ENCODE assay signal across 14 cellular contexts in the genomic region with DNA sequence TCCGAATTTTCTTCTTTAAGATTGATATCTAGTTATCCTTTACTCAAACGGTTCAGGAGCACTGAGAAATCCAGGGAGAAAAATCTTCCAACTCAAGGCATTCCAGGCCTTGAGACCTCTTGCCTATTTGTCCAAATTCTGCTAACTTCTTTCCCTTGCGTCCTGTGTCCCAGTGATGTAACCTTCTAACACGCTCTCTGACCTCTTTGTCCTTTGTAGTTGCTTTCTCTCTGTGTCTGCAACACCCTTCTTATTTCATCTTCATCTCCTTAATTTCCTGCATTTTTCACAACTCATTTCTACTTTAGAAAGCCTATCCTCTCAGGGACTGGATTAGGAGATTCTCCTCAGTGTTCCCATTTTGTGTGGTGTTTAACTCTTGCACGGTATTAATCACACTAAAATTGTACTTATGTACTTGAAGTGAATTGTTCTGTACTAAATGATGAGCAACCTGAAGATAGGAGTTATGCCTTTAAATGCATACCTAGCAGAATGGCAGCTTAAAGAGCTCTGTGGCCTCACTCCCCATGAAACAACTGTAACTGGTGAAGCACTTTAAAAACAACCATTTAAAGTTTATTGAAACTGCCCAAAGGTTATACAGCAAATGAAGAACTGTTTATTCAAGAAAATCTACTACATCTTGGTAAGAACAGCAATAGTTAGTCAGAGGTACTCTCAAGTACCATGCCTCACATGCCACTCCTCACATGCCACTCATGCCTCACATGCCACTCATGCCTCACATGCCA. TPM values are rescaled to one million over a fixed set of nuclear protein-coding genes. Genes with fewer than 3 reads are reported as not detected.
A peak's percentile ranks its signal among the peaks of the same experiment; 100 is the strongest.
DNase-seq lines count a peak whose midpoint lies in the region; ATAC-seq and TF ChIP-seq lines count a peak whose summit lies in the region.
"Had no signal": no experiment of that assay in that cellular context is flagged by ENCODE, and none has a peak within 500 bp of the region (broad histone marks: within the 10 kb centered on the region; RNA-seq: fewer than 3 reads in every experiment).

No MANE protein-coding gene starts in this region.

- H3K18ac ChIP-seq in IMR-90 (ENCODE audit: low read depth, low read length): peak overlapping the region; percentile 95

- H2BK120ac ChIP-seq in IMR-90 (ENCODE audit: low read depth, low read length): peak overlapping the region; percentile 82

- H3K79me2 ChIP-seq in osteoblast (ENCODE audit: insufficient read depth, low read length): peaks cover 2% of the 10 kb centered on the region

- H3K4ac ChIP-seq in IMR-90 (ENCODE audit: low read depth, low read length): peak overlapping the region; percentile 92

- intact Hi-C loops in IMR-90 (cut with micrococcal nuclease): loop anchor here (5.0 kb wide), 1 partner anchor 193 kb away; no protein-coding TSS in a partner anchor

- peak overlapping the region; percentile 80 to 87 for H4K8ac ChIP-seq in IMR-90 (ENCODE audit: low read depth in 2 of 2, low read length in 2 of 2)

- no peak overlapping the region for H2AK9ac ChIP-seq in IMR-90 (replicated peaks; ENCODE audit: low read depth, low read length, poor library complexity)

- H2AFZ ChIP-seq in IMR-90 (replicated peaks; ENCODE audit: low read length, poor library complexity) (no peak overlapping the region), osteoblast (ENCODE audit: low read length) (no peak overlapping the region)

- TF ChIP-seq CTCF in IMR-90 (conservative IDR thresholded peaks at IDR 0.05; ENCODE audit: low read depth, low read length) (no peak), osteoblast (IDR thresholded peaks at IDR 0.05; ENCODE audit: extremely low read depth, low read depth, low read length) (no peak)

- no peak for TF ChIP-seq POLR2A in IMR-90 (IDR thresholded peaks at IDR 0.05; ENCODE audit: low read depth, low read length)

- CTCF ChIA-PET in IMR-90 (lab: Yijun Ruan, JAX): no interaction called here

- peak overlapping the region; percentile 99 for H2BK5ac ChIP-seq in IMR-90 (ENCODE audit: low read depth, low read length, poor library complexity, severe bottlenecking)

- WGBS in IMR-90 (ENCODE audit: extremely low coverage in 2 of 2, insufficient read length in 1 of 2), 2 experiments: 64% methylated on average over 2 of the region's 5 CpGs; no CpG with 5 or more reads in 1 of the 2 experiments

- no TSS peak for BruUV-seq in IMR-90 (replicated peaks; lab: Mats Ljungman, UMichigan)

- peak overlapping the region; percentile 63 for H3K56ac ChIP-seq in IMR-90 (ENCODE audit: extremely low read depth, insufficient read depth, low read length)

- H3K9me1 ChIP-seq in IMR-90 (ENCODE audit: insufficient read depth, low read length): peaks cover 2% of the 10 kb centered on the region; the same call in 1 of the 2 replicates

- peak overlapping the region; percentile 81 for H3K14ac ChIP-seq in IMR-90 (replicated peaks; ENCODE audit: low read depth, low read length)

- peak overlapping the region; percentile 67; the same call in 1 of the 2 replicates for H3K23ac ChIP-seq in IMR-90 (ENCODE audit: low read depth, low read length)

- peak overlapping the region; percentile 76 for H2AK5ac ChIP-seq in IMR-90 (ENCODE audit: low read depth, low read length)

- H3K79me1 ChIP-seq in IMR-90 (ENCODE audit: low read depth in 1 of 2, low read length in 2 of 2): peaks cover 0 to 1% of the 10 kb centered on the region in 2 experiments; a peak in 1 of 4 replicates

- H3K9me3 ChIP-seq in IMR-90 (ENCODE audit: control insufficient read depth, insufficient read depth, low read length) (peaks cover 4% of the 10 kb centered on the region), osteoblast (ENCODE audit: low read depth, low read length) (no peaks in the 10 kb centered on the region)

- H4K91ac ChIP-seq in IMR-90 (ENCODE audit: insufficient read depth, low read depth, low read length): peak overlapping the region; percentile 84

- POLR2A ChIA-PET in IMR-90 (lab: Charles Lee; ENCODE audit: unreplicated experiment): interaction anchor here (0.6 kb wide), 1 partner anchor 8 kb away, joined by 3 read pairs; no protein-coding TSS in a partner anchor

- DNase-seq in EL (peak; percentile 79), IMR-90 (peak; percentile 65), dermis blood vessel endothelial cell (peak; percentile 25), osteoblast (ENCODE audit: insufficient read length, low spot score, missing footprints) (no peak), midbrain (lab: John Stamatoyannopoulos, UW) (no peak), OCI-M2 (lab: John Stamatoyannopoulos, UW; ENCODE audit: unreplicated experiment) (no peak)
- DNase-seq: activated gamma-delta T cell; C1 segment of cervical spinal cord; effector CD8-positive, alpha-beta T cell; NCI-H1092 treated with DMSO at 0.1 percent for 48 hours; posterior cingulate gyrus had no signal

- peak overlapping the region; percentile 73 for H4K5ac ChIP-seq in IMR-90 (ENCODE audit: low read depth, low read length)

- H3K4me1 ChIP-seq in IMR-90 (ENCODE audit: control insufficient read depth, insufficient read depth, low read length) (peaks cover 9% of the 10 kb centered on the region), osteoblast (ENCODE audit: insufficient read depth, low read length) (peaks cover 49% of the 10 kb centered on the region)

- ATAC-seq in IMR-90 (ENCODE audit: low read depth): peak; percentile 40
- no peak for ATAC-seq in GM21786 (IDR thresholded peaks at IDR 0.05; ENCODE audit: unreplicated experiment)
- no peak for ATAC-seq in HG03280 (IDR thresholded peaks at IDR 0.05; ENCODE audit: unreplicated experiment)
- ATAC-seq: GM12878 had no signal

- H3K27ac ChIP-seq in IMR-90 (ENCODE audit: insufficient read depth, low read length): peak overlapping the region; percentile 75
- H3K27ac ChIP-seq in osteoblast (ENCODE audit: low read depth, low read length): peak overlapping the region; percentile 30

- H2BK20ac ChIP-seq in IMR-90 (ENCODE audit: low read depth, low read length): peak overlapping the region; percentile 81

- H4K20me1 ChIP-seq in IMR-90 (ENCODE audit: insufficient read depth, low read length) (0 out of 2 replicates have a peak, but pooled peaks cover 4% of the 10 kb centered on the region), osteoblast (ENCODE audit: insufficient read depth, low read length) (no peaks in the 10 kb centered on the region)

- no peaks in the 10 kb centered on the region for H3K27me3 ChIP-seq in IMR-90 (ENCODE audit: control insufficient read depth, insufficient read depth, low read length)
- H3K27me3 ChIP-seq in osteoblast (ENCODE audit: insufficient read depth, low read length): no peaks in the 10 kb centered on the region

- TF ChIP-seq RAD21 in IMR-90 (IDR thresholded peaks at IDR 0.05; ENCODE audit: low read length): no peak

- H3K36me3 ChIP-seq in IMR-90 (ENCODE audit: control insufficient read depth, insufficient read depth, low read length): peaks cover 9% of the 10 kb centered on the region
- peaks cover 10% of the 10 kb centered on the region for H3K36me3 ChIP-seq in osteoblast (ENCODE audit: insufficient read depth, low read length)

- peak overlapping the region; percentile 67; the same call in 2 of the 3 replicates for H2BK15ac ChIP-seq in IMR-90 (ENCODE audit: low read depth, low read length)

- H3K4me3 ChIP-seq in IMR-90 (ENCODE audit: insufficient read depth, low read depth, low read length) (no peak overlapping the region), osteoblast (ENCODE audit: insufficient read depth, low read length) (no peak overlapping the region)
- H3K4me3 ChIP-seq: GM12878 had no signal

- H3K4me2 ChIP-seq in IMR-90 (ENCODE audit: low read depth, low read length) (no peak overlapping the region), osteoblast (ENCODE audit: insufficient read depth, low read length) (no peak overlapping the region)

- H3K9ac ChIP-seq in IMR-90 (ENCODE audit: low read depth, low read length): no peak overlapping the region

- dilution Hi-C loops in IMR-90 (cut with HindIII; ENCODE audit: low sequenced_read_pairs, unreplicated experiment): no loop called here

- in situ Hi-C loops in IMR-90 (cut with MboI; ENCODE audit: low sequenced_read_pairs): no loop called here

TF ChIP-seq in IMR-90, 13 proteins besides CTCF, POLR2A, EP300 and RAD21:
- no peak for TF ChIP-seq CEBPB (IDR thresholded peaks at IDR 0.05; ENCODE audit: low read depth, low read length)
- TF ChIP-seq MXI1 (IDR thresholded peaks at IDR 0.05; ENCODE audit: borderline replicate concordance, low read depth, low read length): no peak
- no peak for TF ChIP-seq RFX5 (IDR thresholded peaks at IDR 0.05; ENCODE audit: low read depth, low read length)
- no peak for TF ChIP-seq FOS (IDR thresholded peaks at IDR 0.05; ENCODE audit: low read depth, low read length)
- TF ChIP-seq MAZ (IDR thresholded peaks at IDR 0.05; ENCODE audit: borderline replicate concordance, low read depth, low read length): no peak
- no peak for TF ChIP-seq BHLHE40 (IDR thresholded peaks at IDR 0.05; ENCODE audit: low read depth, low read length)
- TF ChIP-seq RCOR1 (IDR thresholded peaks at IDR 0.05; ENCODE audit: insufficient replicate concordance, low read length): no peak
- no peak for TF ChIP-seq SMC3 (IDR thresholded peaks at IDR 0.05; ENCODE audit: low read depth, low read length)
- TF ChIP-seq MAFK (IDR thresholded peaks at IDR 0.05; ENCODE audit: low read depth, low read length): no peak
- TF ChIP-seq NFE2L2 (IDR thresholded peaks at IDR 0.05; ENCODE audit: low read depth, low read length): no peak
- no peak for TF ChIP-seq CHD1 (IDR thresholded peaks at IDR 0.05; ENCODE audit: low read depth, low read length)

RNA-seq across cellular contexts. Expression of a gene that starts 7.4 kb away (rescaled TPM):
- 7.7 and 18.9 TPM in 2 replicates for total RNA-seq in IMR-90 (2012; rRNA removed)
- polyA plus RNA-seq in IMR-90 (2012; rRNA removed): 7.0 and 9.3 TPM in 2 replicates
- 2.1 and 3.0 TPM in 2 replicates for polyA plus RNA-seq in IMR-90 (2012; cell fraction: cytosol; rRNA removed)
- polyA plus RNA-seq in IMR-90 (2012; cell fraction: nucleus; rRNA removed; ENCODE audit: low replicate concordance): 0.90 and 4.0 TPM in 2 replicates
- 27.3 and 32.2 TPM in 2 replicates for total RNA-seq in dermis blood vessel endothelial cell
- 26.5 and 35.8 TPM in 2 replicates for total RNA-seq in osteoblast

RNA-seq across cellular contexts. Expression of a gene that starts 57.7 kb away (rescaled TPM):
- 2.2 and 2.8 TPM in 2 replicates for total RNA-seq in IMR-90 (2012; rRNA removed)
- polyA plus RNA-seq in IMR-90 (2012; rRNA removed): 0.38 and 0.42 TPM in 2 replicates
- 0.10 and 0.18 TPM in 2 replicates for polyA plus RNA-seq in IMR-90 (2012; cell fraction: cytosol; rRNA removed)
- polyA plus RNA-seq in IMR-90 (2012; cell fraction: nucleus; rRNA removed; ENCODE audit: low replicate concordance): 0.41 and 1.2 TPM in 2 replicates
- 0.17 and 0.79 TPM in 2 replicates for total RNA-seq in dermis blood vessel endothelial cell
- 0.29 and 0.72 TPM in 2 replicates for total RNA-seq in osteoblast

RNA-seq across cellular contexts. Expression of a gene that starts 59.5 kb away (rescaled TPM):
- 301 and 493 TPM in 2 replicates for total RNA-seq in IMR-90 (2012; rRNA removed)
- 86.9 and 128 TPM in 2 replicates for polyA plus RNA-seq in IMR-90 (2012; rRNA removed)
- 20.1 and 33.1 TPM in 2 replicates for polyA plus RNA-seq in IMR-90 (2012; cell fraction: cytosol; rRNA removed)
- 16.8 and 161 TPM in 2 replicates for polyA plus RNA-seq in IMR-90 (2012; cell fraction: nucleus; rRNA removed; ENCODE audit: low replicate concordance)
- 236 and 320 TPM in 2 replicates for total RNA-seq in dermis blood vessel endothelial cell
- 611 and 816 TPM in 2 replicates for total RNA-seq in osteoblast

Comparison
In these comparisons a context has a peak if more than half of its experiments do, and no peak if none do; other contexts are left out.
1. DNase-seq: peak in EL (single experiment), IMR-90 (single experiment) and dermis blood vessel endothelial cell (single experiment); none in osteoblast (single experiment), midbrain (single experiment) and OCI-M2 (single experiment).